17 cellular contexts compared by ENCODE assay signal in the genomic region with DNA sequence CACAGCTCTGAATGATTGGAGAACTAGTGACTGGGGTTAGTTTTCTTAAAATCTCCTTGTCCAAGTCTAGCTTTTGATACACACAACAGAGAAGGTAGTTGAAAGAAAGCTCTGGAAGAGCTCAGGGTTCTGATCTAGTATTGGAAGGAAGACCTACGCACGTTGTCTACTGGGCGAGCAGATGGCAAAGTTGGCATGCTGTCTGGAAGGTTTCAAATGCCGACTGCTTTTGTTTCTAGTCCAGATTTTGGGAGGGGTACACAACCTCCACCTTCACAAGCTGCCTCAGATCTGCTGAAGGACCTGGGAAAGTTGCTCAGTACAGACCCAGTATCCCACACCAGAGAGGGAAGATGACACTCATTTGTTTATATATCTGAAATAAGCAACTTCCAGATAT.
"Had no signal": no experiment of that assay in that cellular context is flagged by ENCODE, and none has a peak within 500 bp of the region (broad histone marks: within the 10 kb centered on the region; RNA-seq: fewer than 3 reads in every experiment).

No MANE protein-coding gene starts in this region.

- H3K27ac Mint-ChIP-seq: IgD-negative memory B cell had no signal

- H3K36me3 Mint-ChIP-seq: IgD-negative memory B cell had no signal

- DNase-seq: Kasumi-1, MM.1S, NCI-H1092 treated with DMSO at 0.1 percent for 48 hours, NCI-H1436, NCI-H1930, NCI-H2081, NCI-H2107, NCI-H345, NCI-H510A, NCI-H524 treated with DMSO at 0.1 percent for 48 hours, NCI-H69, NCI-H774, SHP77, SK-N-SH, SW 1271 had no signal

- H3K4me3 Mint-ChIP-seq: IgD-negative memory B cell had no signal

- ATAC-seq: K562 had no signal
